ENCODE assay signal across 2 cellular contexts in the genomic region with DNA sequence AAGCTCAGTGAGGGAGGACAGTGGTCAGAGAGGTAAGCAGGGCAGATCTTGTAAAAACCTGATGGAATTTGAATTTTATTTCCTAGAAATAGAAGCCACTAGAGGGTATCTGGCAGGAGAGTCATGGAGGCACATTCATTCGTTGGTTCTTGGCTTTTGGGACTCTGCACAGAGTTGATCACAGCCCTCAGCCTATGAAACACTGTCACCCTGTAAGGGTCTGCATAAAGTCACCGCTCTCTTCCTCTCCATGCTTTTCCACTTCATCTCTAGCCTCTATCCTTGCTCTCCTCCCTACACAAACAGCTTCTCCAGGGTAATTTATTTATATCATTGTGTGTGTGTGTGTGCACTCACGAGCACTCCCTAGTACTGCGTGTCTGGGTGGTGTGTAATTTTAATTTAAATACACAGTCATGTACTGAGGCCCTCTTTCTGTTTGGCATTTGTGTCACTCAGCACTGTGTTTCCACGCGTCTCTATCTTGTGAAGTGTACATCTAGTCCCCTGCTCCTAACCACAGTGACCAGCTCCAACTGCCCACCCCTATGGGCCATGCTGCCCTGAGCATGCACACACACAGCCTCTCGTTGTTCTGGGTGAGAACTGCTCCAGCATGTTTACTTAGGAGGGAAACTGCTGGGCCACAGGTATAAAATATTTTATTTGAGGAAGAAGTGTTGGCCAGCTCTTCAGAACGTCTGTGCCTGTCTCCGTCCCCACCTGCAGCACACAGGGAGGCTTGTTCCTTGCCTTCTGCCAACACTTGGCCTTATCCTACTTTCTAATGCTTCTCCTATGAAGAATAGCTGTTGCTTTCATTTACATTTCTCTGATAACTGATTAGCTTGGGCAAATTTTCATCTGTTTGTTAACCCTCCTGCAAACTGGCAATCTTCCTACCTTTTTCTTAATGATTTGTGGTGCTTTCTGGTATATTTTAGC.
TF ChIP-seq lines count a peak whose summit lies in the region.

No MANE protein-coding gene starts in this region.

TF ChIP-seq in HEK293, 187 proteins besides CTCF, POLR2A, EP300 and RAD21:
- TF ChIP-seq TRIM28 (IDR thresholded peaks at IDR 0.05; ENCODE audit: borderline replicate concordance, low read length) (peak; percentile 22; the same call in 1 of the 2 replicates), ZNF791 (tag by site-specific recombination; IDR thresholded peaks at IDR 0.05) (no peak)

TF ChIP-seq in H1, 55 proteins besides CTCF, POLR2A, EP300 and RAD21:
- TF ChIP-seq BCL11A (IDR thresholded peaks at IDR 0.05; ENCODE audit: low read depth in 2 of 2, low read length in 2 of 2) (no peak), GTF2F1 (IDR thresholded peaks at IDR 0.05; ENCODE audit: borderline replicate concordance, low read depth, low read length) (no peak), CHD2 (IDR thresholded peaks at IDR 0.05; ENCODE audit: low read length) (no peak), PHF8 (conservative IDR thresholded peaks at IDR 0.05; ENCODE audit: low read depth, low read length) (no peak), E2F6 (IDR thresholded peaks at IDR 0.05) (peak; percentile 23; the same call in 1 of the 2 replicates), SUZ12 (IDR thresholded peaks at IDR 0.05; ENCODE audit: low read length) (no peak), KDM4A (IDR thresholded peaks at IDR 0.05; ENCODE audit: low read depth, low read length, severe bottlenecking) (no peak)
